ENCODE assay signal across 16 cellular contexts in the genomic region with DNA sequence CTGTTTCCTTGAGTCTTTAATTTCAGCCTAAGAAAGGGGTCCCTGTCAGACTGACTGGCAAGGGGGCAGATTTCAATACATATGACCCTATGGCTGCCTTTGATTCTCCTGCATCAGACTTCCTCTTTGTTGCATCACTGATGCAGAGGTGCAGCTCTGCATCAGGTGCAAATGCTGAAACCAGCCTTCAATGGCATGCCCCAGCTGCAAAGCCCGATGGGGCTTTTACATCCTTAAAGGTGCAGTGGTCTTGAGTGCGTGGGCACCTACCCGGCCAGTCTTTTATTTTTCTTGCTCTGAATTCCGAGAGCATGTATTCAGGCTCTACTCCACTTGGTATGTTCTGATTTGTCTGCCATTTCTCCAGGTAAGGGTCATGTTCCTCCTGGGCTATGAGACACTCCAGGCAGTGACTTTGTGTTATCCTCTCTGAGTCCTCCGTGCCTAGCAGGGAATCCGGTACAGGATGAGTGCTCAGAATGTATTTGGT.
DNase-seq lines count a peak whose midpoint lies in the region; TF ChIP-seq lines count a peak whose summit lies in the region.
"Had no signal": no experiment of that assay in that cellular context is flagged by ENCODE, and none has a peak within 500 bp of the region (broad histone marks: within the 10 kb centered on the region; RNA-seq: fewer than 3 reads in every experiment).

No MANE protein-coding gene starts in this region.

- H3K27me3 ChIP-seq in BLaER1, result no peaks in the 10 kb centered on the region
- H3K27me3 ChIP-seq: BLaER1 treated with 17β-estradiol and CSF1 and Interleukin-3, amounts not matched to agents 10 nM and 100 nM had no signal

- H3K27me3 Mint-ChIP-seq in nephron progenitor cell (ENCODE audit: low read depth, poor library complexity), result peaks cover 2% of the 10 kb centered on the region
- H3K27me3 Mint-ChIP-seq in HFFc6 (ENCODE audit: insufficient read depth), result no peaks in the 10 kb centered on the region
- H3K27me3 Mint-ChIP-seq: CD4-positive, alpha-beta T cell had no signal

- H3K4me1 ChIP-seq in BLaER1, result peaks cover 34% of the 10 kb centered on the region

- H3K9me3 Mint-ChIP-seq in nephron progenitor cell (no peaks in the 10 kb centered on the region), HFFc6 (peaks cover 16% of the 10 kb centered on the region)
- H3K9me3 Mint-ChIP-seq: CD14-positive monocyte; CD4-positive, alpha-beta T cell; CD8-positive, alpha-beta memory T cell had no signal

- H4K20me1 ChIP-seq in BLaER1, result no peaks in the 10 kb centered on the region
- H4K20me1 ChIP-seq: BLaER1 treated with 17β-estradiol and CSF1 and Interleukin-3, amounts not matched to agents 10 nM and 100 nM had no signal

- H3K4me2 ChIP-seq in BLaER1, result peak overlapping the region; percentile 61; the same call in 1 of the 2 replicates

- H3K9me3 ChIP-seq in BLaER1, result no peaks in the 10 kb centered on the region
- H3K9me3 ChIP-seq: BLaER1 treated with 17β-estradiol and CSF1 and Interleukin-3, amounts not matched to agents 10 nM and 100 nM had no signal

- no peak overlapping the region for H3K9ac ChIP-seq in BLaER1
- H3K9ac ChIP-seq: BLaER1 treated with 17β-estradiol and CSF1 and Interleukin-3, amounts not matched to agents 10 nM and 100 nM; GM23248 had no signal

- H3K4me3 ChIP-seq in BLaER1, result no peak overlapping the region
- H3K4me3 ChIP-seq: BLaER1 treated with 17β-estradiol and CSF1 and Interleukin-3, amounts not matched to agents 10 nM and 100 nM; GM12878; GM23248 had no signal

- DNase-seq in SK-N-DZ (ENCODE audit: low spot score) (peak; percentile 98), nephron progenitor cell (no peak), HFFc6 (no peak), HCEC 1CT (no peak), dedifferentiated amniotic fluid mesenchymal stem cell (ENCODE audit: extremely low spot score) (no peak)
- DNase-seq: CD4-positive, alpha-beta T cell; CD8-positive, alpha-beta memory T cell; DMS 273 treated with DMSO at 0.1 percent for 48 hours; DMS79; EL; GDM1; GM23248 had no signal

- H3K4me1 Mint-ChIP-seq in nephron progenitor cell (peaks cover 41% of the 10 kb centered on the region), HFFc6 (ENCODE audit: low read depth) (no peaks in the 10 kb centered on the region)
- H3K4me1 Mint-ChIP-seq: CD14-positive monocyte; CD8-positive, alpha-beta memory T cell had no signal

- peak overlapping the region; percentile 11 for H3K27ac Mint-ChIP-seq in nephron progenitor cell
- no peak overlapping the region for H3K27ac Mint-ChIP-seq in HFFc6
- H3K27ac Mint-ChIP-seq: CD14-positive monocyte; CD4-positive, alpha-beta T cell; CD8-positive, alpha-beta memory T cell had no signal

- no peaks in the 10 kb centered on the region for H3K36me3 ChIP-seq in BLaER1
- H3K36me3 ChIP-seq: BLaER1 treated with 17β-estradiol and CSF1 and Interleukin-3, amounts not matched to agents 10 nM and 100 nM had no signal

- H3K4me3 Mint-ChIP-seq in nephron progenitor cell (no peak overlapping the region), HFFc6 (no peak overlapping the region)
- H3K4me3 Mint-ChIP-seq: CD14-positive monocyte; CD4-positive, alpha-beta T cell; CD8-positive, alpha-beta memory T cell had no signal

- H3K36me3 Mint-ChIP-seq in nephron progenitor cell (ENCODE audit: low read depth) (no peaks in the 10 kb centered on the region), HFFc6 (ENCODE audit: low read depth) (no peaks in the 10 kb centered on the region)
- H3K36me3 Mint-ChIP-seq: CD14-positive monocyte; CD8-positive, alpha-beta memory T cell had no signal

- no peak overlapping the region for H3K27ac ChIP-seq in BLaER1
- H3K27ac ChIP-seq: BLaER1 treated with 17β-estradiol and CSF1 and Interleukin-3, amounts not matched to agents 10 nM and 100 nM; GM23248 had no signal

- TF ChIP-seq CTCF in nephron progenitor cell (IDR thresholded peaks at IDR 0.05), result no peak
- no peak for TF ChIP-seq CTCF in HFFc6 (IDR thresholded peaks at IDR 0.05)
